Comparison of ENCODE assay signal across 1 cellular context in genomic region chr17:45046536-45047125, GRCh38.
TF ChIP-seq lines count a peak whose summit lies in the region.

No MANE protein-coding gene starts in this region.

TF ChIP-seq in GM12878, 131 proteins besides CTCF, POLR2A, EP300 and RAD21 (continued from another document):
- TF ChIP-seq ZNF687 (IDR thresholded peaks at IDR 0.05) (peak; percentile 40; the same call in 1 of the 2 replicates), BACH1 (IDR thresholded peaks at IDR 0.05; ENCODE audit: borderline replicate concordance) (peak; percentile 72; the same call in 1 of the 2 replicates), MEF2B (IDR thresholded peaks at IDR 0.05; ENCODE audit: partially characterized antibody, poor library complexity, severe bottlenecking) (peak; percentile 81), PML (IDR thresholded peaks at IDR 0.05; ENCODE audit: low read length) (no peak), MTA2 (IDR thresholded peaks at IDR 0.05; ENCODE audit: low read depth) (no peak), NR2F1 (conservative IDR thresholded peaks at IDR 0.05) (peak; percentile 88), HDGF (IDR thresholded peaks at IDR 0.05) (no peak), IKZF1 (conservative IDR thresholded peaks at IDR 0.05) (peak; percentile 54)
